In genomic region chr12:31288381-31288780, GRCh38 we compare ENCODE assay signal across 28 cellular contexts. TPM values are rescaled to one million over a fixed set of nuclear protein-coding genes. Genes with fewer than 3 reads are reported as not detected.
DNase-seq lines count a peak whose midpoint lies in the region; ATAC-seq, FAIRE-seq and TF ChIP-seq lines count a peak whose summit lies in the region.
"Had no signal": no experiment of that assay in that cellular context is flagged by ENCODE, and none has a peak within 500 bp of the region (broad histone marks: within the 10 kb centered on the region; RNA-seq: fewer than 3 reads in every experiment).

No MANE protein-coding gene starts in this region.

- ATAC-seq in stimulated activated memory B cell treated with anti-CD40 and anti-IgM and Interleukin-4, amounts not matched to agents 10 μg/mL and 1 μg/mL and 100 μg/mL, for 72 hours = no peak
- no peak for ATAC-seq in right lobe of liver
- ATAC-seq: GM12878, heart right ventricle, sciatic nerve had no signal

- H3K27me3 Mint-ChIP-seq in activated naive CD4-positive, alpha-beta T cell treated with anti-CD3 and anti-CD28 coated beads, Interleukin-2, amount 10 ng/mL, durations not matched to agents 7 days and 5 days = no peaks in the 10 kb centered on the region
- H3K27me3 Mint-ChIP-seq in stimulated activated memory B cell treated with anti-CD40 and anti-IgM and Interleukin-4, amounts not matched to agents 10 μg/mL and 1 μg/mL and 100 μg/mL, for 72 hours = no peaks in the 10 kb centered on the region

- no peak overlapping the region for H3K14ac ChIP-seq in H1 (ENCODE audit: insufficient read length)

- no peaks in the 10 kb centered on the region for H3K9me3 Mint-ChIP-seq in activated naive CD4-positive, alpha-beta T cell treated with anti-CD3 and anti-CD28 coated beads, Interleukin-2, amount 10 ng/mL, durations not matched to agents 7 days and 5 days
- no peaks in the 10 kb centered on the region for H3K9me3 Mint-ChIP-seq in stimulated activated memory B cell treated with anti-CD40 and anti-IgM and Interleukin-4, amounts not matched to agents 10 μg/mL and 1 μg/mL and 100 μg/mL, for 72 hours

- H2AFZ ChIP-seq in H1 (ENCODE audit: low read length) = no peak overlapping the region

- no peak overlapping the region for H2BK20ac ChIP-seq in H1 (ENCODE audit: low read length)

- H3K4me2 ChIP-seq in H1 (ENCODE audit: insufficient read depth in 1 of 2, low read depth in 2 of 2, low read length in 2 of 2) = no peak overlapping the region
- H3K4me2 ChIP-seq: KMS-11 had no signal

- WGBS in H1 (ENCODE audit: extremely low coverage in 1 of 2, insufficient coverage in 1 of 2, insufficient read length in 1 of 2, insufficient replicate concordance in 2 of 2, low coverage in 1 of 2, low lambda C conversion rate in 2 of 2, missing lambda C conversion rate in 1 of 2), 2 experiments = 100% methylated on average over 1 of the region's 2 CpGs; no CpG with 5 or more reads in 1 of the 2 experiments
- WGBS in right lobe of liver (ENCODE audit: insufficient coverage, low coverage, low lambda C conversion rate, missing lambda C conversion rate) = 86% methylated on average over 1 of the region's 2 CpGs

- POLR2A ChIA-PET in H1 (lab: Charles Lee; ENCODE audit: partially characterized antibody) = interaction anchor here (1.0 to 1.6 kb wide), 2 partner anchors 9 to 97 kb away, joined by 3 to 6 read pairs; no protein-coding TSS in a partner anchor

- peaks cover 11 to 12% of the 10 kb centered on the region in 2 experiments for H4K20me1 ChIP-seq in H1 (replicated peaks in 1 of 2; ENCODE audit: control insufficient read depth in 1 of 2, insufficient read depth in 2 of 2, low read length in 2 of 2)

- TF ChIP-seq CTCF in H1 (IDR thresholded peaks at IDR 0.05; ENCODE audit: control extremely low read depth in 1 of 3, insufficient read depth in 1 of 3, low read depth in 1 of 3, low read length in 3 of 3) = no peak
- no peak for TF ChIP-seq CTCF in right lobe of liver (IDR thresholded peaks at IDR 0.05)

- no peak overlapping the region for H2AK5ac ChIP-seq in H1 (ENCODE audit: low read depth, low read length)

- H4K91ac ChIP-seq in H1 (replicated peaks; ENCODE audit: insufficient read length, low read length) = no peak overlapping the region

- no peak overlapping the region for H4K8ac ChIP-seq in H1 (ENCODE audit: extremely low read depth, insufficient read depth, low read length)

- H3K36me3 ChIP-seq in HUES6 (ENCODE audit: control insufficient read depth, insufficient read depth, low read length) (peaks cover 99% of the 10 kb centered on the region), H1 (ENCODE audit: control insufficient read depth in 2 of 4, insufficient read depth in 4 of 4, low read length in 3 of 4) (peaks cover 31 to 89% (median 74%) of the 10 kb centered on the region in 4 experiments), right lobe of liver (peaks cover 0 to 20% (median 9%) of the 10 kb centered on the region in 4 donors)

- no peak overlapping the region for H3K9ac ChIP-seq in HUES6 (ENCODE audit: low read length)
- H3K9ac ChIP-seq in H1 (replicated peaks in 1 of 4; ENCODE audit: extremely low read depth in 1 of 4, low read depth in 3 of 4, low read length in 3 of 4) = no peak overlapping the region
- H3K9ac ChIP-seq: KMS-11 had no signal

- peak overlapping the region; percentile 33 for H3K27ac Mint-ChIP-seq in activated naive CD4-positive, alpha-beta T cell treated with anti-CD3 and anti-CD28 coated beads, Interleukin-2, amount 10 ng/mL, durations not matched to agents 7 days and 5 days
- peak overlapping the region; percentile 54 for H3K27ac Mint-ChIP-seq in stimulated activated memory B cell treated with anti-CD40 and anti-IgM and Interleukin-4, amounts not matched to agents 10 μg/mL and 1 μg/mL and 100 μg/mL, for 72 hours

- peak overlapping the region; percentile 56; the same call in 1 of the 2 replicates for H3K27ac ChIP-seq in HUES6 (ENCODE audit: low read depth, low read length)
- no peak overlapping the region for H3K27ac ChIP-seq in H1 (ENCODE audit: low read depth, low read length)
- H3K27ac ChIP-seq in right lobe of liver = no peak overlapping the region
- H3K27ac ChIP-seq: ascending aorta, C4-2B, esophagus muscularis mucosa, heart right ventricle, KMS-11, lower lobe of right lung, suprapubic skin had no signal

- no peak overlapping the region for H4K5ac ChIP-seq in H1 (ENCODE audit: insufficient read length, low read depth, low read length)

- no peak for TF ChIP-seq EP300 in H1 (IDR thresholded peaks at IDR 0.05; ENCODE audit: borderline replicate concordance in 1 of 2, low read depth in 2 of 2, low read length in 2 of 2)

- H3K4me1 ChIP-seq in HUES6 (ENCODE audit: control insufficient read depth, insufficient read depth, low read length) (peaks cover 11% of the 10 kb centered on the region), H1 (replicated peaks in 1 of 4; ENCODE audit: control insufficient read depth in 3 of 4, insufficient read depth in 4 of 4, low read length in 3 of 4) (peaks cover 0 to 3% (median 0%) of the 10 kb centered on the region in 4 experiments; a peak in 2 of 7 replicates), right lobe of liver (no peaks in the 10 kb centered on the region)
- H3K4me1 ChIP-seq: ascending aorta, heart right ventricle, lower lobe of right lung, suprapubic skin had no signal

- CTCF ChIA-PET in activated naive CD4-positive, alpha-beta T cell treated with anti-CD3 and anti-CD28 coated beads, Interleukin-2, amount 10 ng/mL, durations not matched to agents 7 days and 5 days (lab: Charles Lee) = no interaction called here
- CTCF ChIA-PET in H1 (lab: Charles Lee; ENCODE audit: partially characterized antibody) = no interaction called here

- H3K18ac ChIP-seq in H1 (ENCODE audit: extremely low read depth, low read length) = no peak overlapping the region

- no peak overlapping the region for H2BK120ac ChIP-seq in H1 (replicated peaks; ENCODE audit: low read depth, low read length)

- H3K4me3 ChIP-seq in HUES6 (ENCODE audit: low read depth, low read length) = no peak overlapping the region
- H3K4me3 ChIP-seq in H1 (ENCODE audit: extremely low read depth in 1 of 4, insufficient read depth in 2 of 4, low read depth in 3 of 4, low read length in 4 of 4) = no peak overlapping the region
- no peak overlapping the region for H3K4me3 ChIP-seq in right lobe of liver
- H3K4me3 ChIP-seq: ascending aorta, esophagus muscularis mucosa, GM12878, heart right ventricle, lower lobe of right lung, suprapubic skin had no signal

- H2BK5ac ChIP-seq in H1 (ENCODE audit: low read depth, low read length) = peak overlapping the region; percentile 41

- H3K27me3 ChIP-seq in HUES6 (ENCODE audit: control insufficient read depth, insufficient read depth, low read length) (no peaks in the 10 kb centered on the region), H1 (replicated peaks in 1 of 4; ENCODE audit: control insufficient read depth in 3 of 4, extremely low read depth in 1 of 4, insufficient read depth in 3 of 4, low read length in 3 of 4) (no peaks in the 10 kb centered on the region), right lobe of liver (no peaks in the 10 kb centered on the region)
- H3K27me3 ChIP-seq: ascending aorta, esophagus muscularis mucosa, heart right ventricle, suprapubic skin had no signal

- H3K4ac ChIP-seq in H1 (replicated peaks; ENCODE audit: insufficient read length, low read depth, low read length) = no peak overlapping the region

- no peak overlapping the region for H3K4me3 Mint-ChIP-seq in activated naive CD4-positive, alpha-beta T cell treated with anti-CD3 and anti-CD28 coated beads, Interleukin-2, amount 10 ng/mL, durations not matched to agents 7 days and 5 days
- no peak overlapping the region for H3K4me3 Mint-ChIP-seq in stimulated activated memory B cell treated with anti-CD40 and anti-IgM and Interleukin-4, amounts not matched to agents 10 μg/mL and 1 μg/mL and 100 μg/mL, for 72 hours
- H3K4me3 Mint-ChIP-seq: neural crest cell had no signal

- FAIRE-seq in H1 (lab: Jason Lieb, UNC) = no peak
- FAIRE-seq: GM12878 had no signal

- peaks cover 0 to 81% of the 10 kb centered on the region in 2 experiments; a peak in 3 of 4 replicates for H3K79me2 ChIP-seq in H1 (ENCODE audit: control insufficient read depth in 1 of 2, insufficient read depth in 2 of 2, low read length in 2 of 2)

- H3K9me3 ChIP-seq in HUES6 (ENCODE audit: control insufficient read depth, insufficient read depth, low read depth, low read length) (no peaks in the 10 kb centered on the region), H1 (ENCODE audit: insufficient read depth in 2 of 2, low read depth in 1 of 2, low read length in 1 of 2) (no peaks in the 10 kb centered on the region), right lobe of liver (no peaks in the 10 kb centered on the region)
- H3K9me3 ChIP-seq: ascending aorta, esophagus muscularis mucosa, lower lobe of right lung, suprapubic skin had no signal

- no peak overlapping the region for H2BK12ac ChIP-seq in H1 (ENCODE audit: low read depth, low read length)

- H2BK15ac ChIP-seq in H1 (ENCODE audit: low read length) = no peak overlapping the region

- H3K23me2 ChIP-seq in H1 (ENCODE audit: low read depth, low read length) = no peaks in the 10 kb centered on the region; the same call in 1 of the 2 replicates

- H3K79me1 ChIP-seq in H1 (ENCODE audit: low read depth, low read length) = 0 out of 2 replicates have a peak, but pooled peaks cover 3% of the 10 kb centered on the region

- no peak for TF ChIP-seq RAD21 in H1 (IDR thresholded peaks at IDR 0.05 in 1 of 2, conservative IDR thresholded peaks at IDR 0.05 in 1 of 2; ENCODE audit: low read depth in 2 of 2, low read length in 2 of 2)

- DNase-seq in activated naive CD4-positive, alpha-beta T cell treated with anti-CD3 and anti-CD28 coated beads, Interleukin-2, amount 10 ng/mL, durations not matched to agents 7 days and 5 days = no peak
- no peak for DNase-seq in activated naive CD4-positive, alpha-beta T cell treated with anti-CD3 and anti-CD28 coated beads, Interleukin-2, amount 50 U/mL, for 16 hours
- DNase-seq in H1 (ENCODE audit: low read depth in 1 of 2, low spot score in 2 of 2) (no peak), right lobe of liver (no peak), NCI-H1105 treated with DMSO at 0.1 percent for 48 hours (lab: John Stamatoyannopoulos, UW) (no peak)
- DNase-seq in activated effector memory CD4-positive, alpha-beta T cell treated with Interleukin-2 at 50 U/mL for 16 hours = no peak
- DNase-seq: activated CD4-positive, alpha-beta T cell treated with anti-CD3 and anti-CD28 coated beads for 48 hours; cortex of kidney; foreskin melanocyte; heart right ventricle; lower lobe of right lung; MM.1S; NCI-H1694; NCI-H2171 treated with DMSO at 0.1 percent for 48 hours; NCI-H510A treated with DMSO at 0.1 percent for 48 hours; Right ventricle myocardium superior; stimulated activated CD4-positive, alpha-beta T cell treated with anti-CD3 and anti-CD28 coated beads, Interleukin-12 subunit alpha, Interleukin-12 subunit beta, amount 100 ng/mL, for 4 hours; stimulated activated CD4-positive, alpha-beta T cell treated with anti-CD3 and anti-CD28 coated beads, Interleukin-4, amount 100 ng/mL, for 1 hour had no signal

- H3K23ac ChIP-seq in H1 (ENCODE audit: insufficient read length) = no peak overlapping the region

- no peak overlapping the region for H3K56ac ChIP-seq in H1 (replicated peaks; ENCODE audit: insufficient read length, low read depth, low read length)

- peaks cover 53% of the 10 kb centered on the region for H3K36me3 Mint-ChIP-seq in activated naive CD4-positive, alpha-beta T cell treated with anti-CD3 and anti-CD28 coated beads, Interleukin-2, amount 10 ng/mL, durations not matched to agents 7 days and 5 days
- H3K36me3 Mint-ChIP-seq in stimulated activated memory B cell treated with anti-CD40 and anti-IgM and Interleukin-4, amounts not matched to agents 10 μg/mL and 1 μg/mL and 100 μg/mL, for 72 hours = peaks cover 83% of the 10 kb centered on the region

- no peaks in the 10 kb centered on the region for H3K4me1 Mint-ChIP-seq in activated naive CD4-positive, alpha-beta T cell treated with anti-CD3 and anti-CD28 coated beads, Interleukin-2, amount 10 ng/mL, durations not matched to agents 7 days and 5 days
- no peaks in the 10 kb centered on the region for H3K4me1 Mint-ChIP-seq in stimulated activated memory B cell treated with anti-CD40 and anti-IgM and Interleukin-4, amounts not matched to agents 10 μg/mL and 1 μg/mL and 100 μg/mL, for 72 hours
- H3K4me1 Mint-ChIP-seq: neural crest cell had no signal

- intact Hi-C loops in right lobe of liver (cut with DNase I) = no loop called here

- TF ChIP-seq POLR2A in H1 (IDR thresholded peaks at IDR 0.05; ENCODE audit: control extremely low read depth in 1 of 2, low read depth in 2 of 2, low read length in 2 of 2) = peak in 1 of 2 experiments; percentile 26; a peak in 1 of 3 replicates
- no peak for TF ChIP-seq POLR2A in right lobe of liver (IDR thresholded peaks at IDR 0.05)

RNA-seq across cellular contexts. Expression of gene SINHCAF, which starts 37.6 kb away (rescaled TPM):
- 536 and 576 TPM in 2 replicates for total RNA-seq in H1 (2021; fragmentation: NEBNext Ultra II Directional; extraction: Animal tissue kit (Norgen Biotek cat#: 25700))
- polyA plus RNA-seq in H1 (2011; rRNA removed) = 86.5 and 138 TPM in 2 replicates
- polyA plus RNA-seq in H1 (2011; cell fraction: cytosol; rRNA removed) = 177 TPM
- 60.0 TPM for polyA plus RNA-seq in H1 (2011; cell fraction: nucleus; rRNA removed)
- 203 to 395 TPM (median 221 TPM) in 4 replicates for polyA plus RNA-seq in H1 (2012, experiment 1 of 2)
- polyA plus RNA-seq in H1 (2012, experiment 2 of 2) = 62.3 TPM
- polyA plus RNA-seq in H1 (2013, experiment 1 of 2) = 326 TPM
- polyA plus RNA-seq in H1 (2013, experiment 2 of 2) = 349 TPM
- 140 and 200 TPM in 2 replicates for polyA minus RNA-seq in H1 (2011; rRNA and poly(A)+ RNA removed)
- 186 TPM for polyA minus RNA-seq in H1 (2011; cell fraction: cytosol; rRNA and poly(A)+ RNA removed)
- 178 TPM for polyA minus RNA-seq in H1 (2011; cell fraction: nucleus; rRNA and poly(A)+ RNA removed)
- total RNA-seq in right lobe of liver = 10 to 100 TPM in 2 of 6 experiments, 1 to 10 TPM in 4; 1.6 to 21.9 (median 8.2) TPM

Comparison
In these comparisons a context has a peak if more than half of its experiments do, and no peak if none do; other contexts are left out.
1. RNA of gene SINHCAF, which starts 37.6 kb away (total RNA-seq): 536 to 576 TPM in H1; 1.6 to 21.9 TPM in right lobe of liver; every median in the first group is over 10 times any median in the second.